8 cellular contexts compared by ENCODE assay signal in the genomic region with DNA sequence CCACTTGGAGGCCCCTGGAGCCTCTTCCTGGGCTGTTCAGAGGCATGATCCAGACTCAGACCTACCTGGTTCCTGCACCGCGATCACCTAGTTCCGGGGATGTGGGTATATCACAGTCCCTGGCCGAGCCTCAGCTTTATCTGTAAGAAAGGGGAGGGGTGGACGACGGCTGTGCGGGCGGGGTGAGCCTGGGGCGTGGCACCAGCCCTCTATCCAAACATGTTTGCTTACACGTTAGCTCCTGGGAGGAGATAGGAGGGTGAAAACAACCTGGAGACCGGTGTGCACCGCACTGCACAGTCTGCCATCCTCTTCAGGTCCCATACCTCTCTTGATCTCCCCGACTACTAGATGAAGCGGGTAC. TPM values are rescaled to one million over a fixed set of nuclear protein-coding genes. Genes with fewer than 3 reads are reported as not detected.
DNase-seq lines count a peak whose midpoint lies in the region; ATAC-seq and TF ChIP-seq lines count a peak whose summit lies in the region.

No MANE protein-coding gene starts in this region.

- H3K4me2 ChIP-seq in fibroblast of lung (ENCODE audit: extremely low read depth, insufficient read depth, low read length) = peak overlapping the region; percentile 63

- WGBS in prostate gland = 46% methylated on average over 14 of the region's 14 CpGs

- H4K20me1 ChIP-seq in fibroblast of lung (ENCODE audit: control insufficient read depth, extremely low read depth, insufficient read depth, low read length) = no peaks in the 10 kb centered on the region

- peak; percentile 26 for TF ChIP-seq POLR2A in prostate gland (IDR thresholded peaks at IDR 0.05)

- no peak overlapping the region for H3K9ac ChIP-seq in fibroblast of lung (ENCODE audit: insufficient read depth, low read length)

- H3K79me2 ChIP-seq in fibroblast of lung (ENCODE audit: control insufficient read depth, insufficient read depth, low read length) = no peaks in the 10 kb centered on the region

- H3K4me1 ChIP-seq in SJSA1 (replicated peaks) = peaks cover 15% of the 10 kb centered on the region
- H3K4me1 ChIP-seq in fibroblast of lung (ENCODE audit: control insufficient read depth, extremely low read depth, insufficient read depth, low read length) = peaks cover 4% of the 10 kb centered on the region
- H3K4me1 ChIP-seq in prostate gland (replicated peaks) = peaks cover 3% of the 10 kb centered on the region

- no peak overlapping the region for H2AFZ ChIP-seq in fibroblast of lung (ENCODE audit: low read length)

- H3K36me3 ChIP-seq in SJSA1 = peaks cover 15% of the 10 kb centered on the region
- H3K36me3 ChIP-seq in fibroblast of lung (ENCODE audit: control insufficient read depth, insufficient read depth, low read length) = peaks cover 12% of the 10 kb centered on the region
- H3K36me3 ChIP-seq in prostate gland = no peaks in the 10 kb centered on the region

- H3K27ac ChIP-seq in SJSA1 (no peak overlapping the region; the same call in 1 of the 2 replicates), fibroblast of lung (ENCODE audit: insufficient read depth, low read length) (peak overlapping the region; percentile 55), prostate gland (peak overlapping the region; percentile 87 to 95)

- TF ChIP-seq CTCF in GM20000 (IDR thresholded peaks at IDR 0.05; ENCODE audit: extremely low read depth, missing control alignments) = no peak
- no peak for TF ChIP-seq CTCF in fibroblast of lung (conservative IDR thresholded peaks at IDR 0.05 in 1 of 2, IDR thresholded peaks at IDR 0.05 in 1 of 2; ENCODE audit: low read depth in 1 of 2, low read length in 2 of 2)
- TF ChIP-seq CTCF in prostate gland (IDR thresholded peaks at IDR 0.05) = no peak

- intact Hi-C loops in prostate gland (cut with DNase I) = loop anchor here (5.0 kb wide), 1 partner anchor 146 kb away; a partner anchor contains a TSS

- no peak for ATAC-seq in HG02970 (IDR thresholded peaks at IDR 0.05; ENCODE audit: low FRiP score, unreplicated experiment)

- H3K9me3 ChIP-seq in SJSA1 (replicated peaks) = peaks cover 3% of the 10 kb centered on the region; the same call in 1 of the 2 replicates
- H3K9me3 ChIP-seq in fibroblast of lung (ENCODE audit: control insufficient read depth, insufficient read depth, low read depth, low read length) = no peaks in the 10 kb centered on the region
- no peaks in the 10 kb centered on the region for H3K9me3 ChIP-seq in prostate gland

- peak overlapping the region; percentile 77 for H3K4me3 ChIP-seq in SJSA1
- H3K4me3 ChIP-seq in fibroblast of lung (replicated peaks in 1 of 4; ENCODE audit: control extremely low read depth in 1 of 4, insufficient read depth in 1 of 4, low read depth in 3 of 4, low read length in 4 of 4) = peak overlapping the region in 3 of 4 experiments; percentile 6 to 62 (median 23)
- peak overlapping the region; percentile 54 to 60 for H3K4me3 ChIP-seq in prostate gland

- H3K27me3 ChIP-seq in SJSA1 (replicated peaks) = no peaks in the 10 kb centered on the region
- H3K27me3 ChIP-seq in fibroblast of lung (ENCODE audit: control insufficient read depth, insufficient read depth, low read length) = no peaks in the 10 kb centered on the region
- H3K27me3 ChIP-seq in prostate gland (replicated peaks; ENCODE audit: insufficient read depth) = no peaks in the 10 kb centered on the region

- DNase-seq in GM20000 (ENCODE audit: low spot score) (peak; percentile 60), SJSA1 (ENCODE audit: low read depth in 1 of 2, low spot score in 2 of 2) (no peak), fibroblast of lung (ENCODE audit: low read depth in 2 of 2) (no peak), prostate gland (ENCODE audit: low spot score) (peak; percentile 77), T1000 (lab: John Stamatoyannopoulos, UW) (no peak), cortex of kidney (lab: John Stamatoyannopoulos, UW) (no peak)
- DNase-seq in activated CD4-positive, CD25-positive, alpha-beta regulatory T cell (lab: John Stamatoyannopoulos, UW) = no peak

RNA-seq across cellular contexts. Expression of a gene that starts 1.2 kb away (rescaled TPM):
- 28.7 and 83.8 TPM in 2 replicates for total RNA-seq in SJSA1 (2014; rRNA removed; shearing (Covaris generic))
- total RNA-seq in fibroblast of lung (13.6 and 22.0 TPM in 2 replicates), prostate gland (10 to 100 TPM; 81.1 to 81.5 TPM)
- 2.7 and 4.4 TPM in 2 replicates for polyA plus RNA-seq in fibroblast of lung
- 7.1 and 14.8 TPM in 2 replicates for polyA plus RNA-seq in fibroblast of lung (2012)
- 2.6 and 4.1 TPM in 2 replicates for polyA minus RNA-seq in fibroblast of lung (ENCODE audit: low replicate concordance)

Comparison
In these comparisons a context has a peak if more than half of its experiments do, and no peak if none do; other contexts are left out.
1. DNase-seq: peak in GM20000 (single experiment) and prostate gland (single experiment); none in SJSA1 (0 of 2), fibroblast of lung (0 of 2), T1000 (single experiment), cortex of kidney (single experiment) and activated CD4-positive, CD25-positive, alpha-beta regulatory T cell (0 of 4).
2. H3K4me3 ChIP-seq: peak in every context shown above with its lines; median percentile 77 in SJSA1; 57 in prostate gland; 23 in fibroblast of lung.